ENCODE assay signal across 35 cellular contexts in genomic region chr14:23347406-23348296, GRCh38. TPM values are rescaled to one million over a fixed set of nuclear protein-coding genes. Genes with fewer than 3 reads are reported as not detected.
"Had no signal": no experiment of that assay in that cellular context is flagged by ENCODE, and none has a peak within 500 bp of the region (broad histone marks: within the 10 kb centered on the region; RNA-seq: fewer than 3 reads in every experiment).

No MANE protein-coding gene starts in this region.

- H3K27ac ChIP-seq: coronary artery, epithelial cell of prostate, gastrocnemius medialis, heart left ventricle, hepatocyte, lower lobe of right lung, psoas muscle, sigmoid colon, stomach, thyroid gland, vagina had no signal

- H2AFZ ChIP-seq: hepatocyte had no signal

- H3K9me3 ChIP-seq: gastrocnemius medialis, heart left ventricle, lower lobe of right lung, psoas muscle, sigmoid colon, stomach, thyroid gland, vagina had no signal

- DNase-seq: dermis blood vessel endothelial cell; effector memory CD8-positive, alpha-beta T cell; foreskin fibroblast; gastrocnemius medialis; kidney glomerular epithelial cell; left colon; left ventricle myocardium superior; lower lobe of right lung; natural killer cell; psoas muscle; sigmoid colon; stimulated activated CD4-positive, alpha-beta T cell treated with anti-CD3 and anti-CD28 coated beads, Interleukin-2, amount 100 ng/mL, for 24 hours; stimulated activated CD4-positive, alpha-beta T cell treated with anti-CD3 and anti-CD28 coated beads, Interleukin-4, amount 100 ng/mL, for 24 hours; stimulated activated naive CD4-positive, alpha-beta T cell treated with Interleukin-2 at 50 U/mL for 16 hours; stomach; thyroid gland; trophoblast cell had no signal

- H3K9me3 Mint-ChIP-seq: effector memory CD8-positive, alpha-beta T cell; natural killer cell; stimulated activated effector memory CD8-positive, alpha-beta T cell treated with anti-CD3 and anti-CD28 coated beads, Interleukin-12 subunit alpha, Interleukin-12 subunit beta, amount 100 ng/mL, for 72 hours had no signal

- FAIRE-seq: islet of Langerhans had no signal

- H3K4me3 Mint-ChIP-seq: effector memory CD8-positive, alpha-beta T cell; natural killer cell; stimulated activated effector memory CD8-positive, alpha-beta T cell treated with anti-CD3 and anti-CD28 coated beads, Interleukin-12 subunit alpha, Interleukin-12 subunit beta, amount 100 ng/mL, for 72 hours had no signal

- H3K36me3 ChIP-seq: gastrocnemius medialis, heart left ventricle, lower lobe of right lung, sigmoid colon, thyroid gland, vagina had no signal

- ATAC-seq: effector memory CD8-positive, alpha-beta T cell; esophagus mucosa; gastrocnemius medialis; left colon; natural killer cell; psoas muscle had no signal

- H3K4me2 ChIP-seq: hepatocyte had no signal

- H3K4me3 ChIP-seq: coronary artery, gastrocnemius medialis, heart left ventricle, hepatocyte, lower lobe of right lung, psoas muscle, sigmoid colon, stomach, thyroid gland, vagina had no signal

- H3K36me3 Mint-ChIP-seq: natural killer cell; stimulated activated effector memory CD8-positive, alpha-beta T cell treated with anti-CD3 and anti-CD28 coated beads, Interleukin-12 subunit alpha, Interleukin-12 subunit beta, amount 100 ng/mL, for 72 hours had no signal

- H3K79me2 ChIP-seq: hepatocyte had no signal

- H3K27me3 ChIP-seq: hepatocyte, thyroid gland, vagina had no signal

- H3K27ac Mint-ChIP-seq: effector memory CD8-positive, alpha-beta T cell; natural killer cell; stimulated activated effector memory CD8-positive, alpha-beta T cell treated with anti-CD3 and anti-CD28 coated beads, Interleukin-12 subunit alpha, Interleukin-12 subunit beta, amount 100 ng/mL, for 72 hours had no signal

RNA-seq across cellular contexts. Expression of gene EFS, which starts 17.3 kb away (rescaled TPM):
- total RNA-seq: mononuclear cell, natural killer cell had no signal

RNA-seq across cellular contexts. Expression of gene IL25, which starts 25.0 kb away (rescaled TPM):
- total RNA-seq: dermis blood vessel endothelial cell, esophagus mucosa, gastrocnemius medialis, glomerular endothelial cell, hepatocyte, left colon, left ventricle myocardium superior, lower lobe of right lung, mesenteric fat pad, mononuclear cell, natural killer cell, osteocyte, psoas muscle, renal cortical epithelial cell, right cardiac atrium, sigmoid colon, skeletal muscle tissue, stomach, subcutaneous adipose tissue, temporal lobe, thyroid gland, ureter, vagina had no signal

RNA-seq across cellular contexts. Expression of gene CMTM5, which starts 29.2 kb away (rescaled TPM):
- total RNA-seq: dermis blood vessel endothelial cell, esophagus mucosa, glomerular endothelial cell, hepatocyte, left ventricle myocardium superior, mesenteric fat pad, osteocyte, psoas muscle, renal cortical epithelial cell, subcutaneous adipose tissue, vagina had no signal
